Comparison of ENCODE assay signal across 13 cellular contexts in the genomic region with DNA sequence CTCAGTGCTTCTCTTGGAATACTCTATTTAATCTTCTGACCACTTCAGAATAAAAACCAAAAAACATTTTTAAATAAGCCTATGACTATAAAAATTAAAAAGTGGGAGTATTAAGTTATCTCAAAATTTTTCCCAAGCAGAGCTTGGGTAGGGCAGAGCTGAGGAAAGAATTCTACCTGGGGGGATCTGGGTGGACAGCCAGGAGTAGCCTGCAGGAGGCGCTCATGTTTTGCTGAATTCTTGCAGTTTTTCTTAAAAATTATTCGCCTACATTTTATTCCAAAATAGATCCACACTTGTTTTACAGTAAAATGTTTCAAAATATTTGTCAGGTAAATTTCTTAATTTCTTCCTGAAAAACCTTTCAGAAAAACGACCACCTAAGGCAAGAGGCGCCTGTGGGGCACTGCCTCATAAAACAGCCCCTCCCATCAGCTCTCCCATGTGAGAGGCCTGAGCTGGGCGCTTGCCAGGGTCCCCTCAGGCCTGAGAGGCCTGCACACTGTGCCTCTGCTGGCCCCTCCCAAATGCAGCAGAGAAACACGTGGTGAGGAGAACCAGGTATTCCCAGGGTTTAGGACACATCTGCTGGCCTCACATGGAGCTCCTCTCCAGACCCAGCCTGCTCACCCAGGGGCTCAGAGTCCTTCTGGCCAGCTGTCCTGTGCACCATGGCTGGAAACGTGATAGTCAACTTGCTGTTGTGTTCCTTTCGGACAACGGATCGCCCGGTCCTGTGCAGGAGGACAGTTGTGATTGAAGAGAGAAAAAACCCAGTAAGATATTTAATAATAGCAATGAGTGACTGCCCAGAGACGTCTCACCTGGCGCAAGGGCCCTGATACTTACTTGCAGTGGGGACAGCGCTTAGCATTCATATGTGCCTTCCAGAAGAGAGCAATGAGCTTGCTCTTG. TPM values are rescaled to one million over a fixed set of nuclear protein-coding genes. Genes with fewer than 3 reads are reported as not detected.
DNase-seq lines count a peak whose midpoint lies in the region; ATAC-seq and TF ChIP-seq lines count a peak whose summit lies in the region.
"Had no signal": no experiment of that assay in that cellular context is flagged by ENCODE, and none has a peak within 500 bp of the region (broad histone marks: within the 10 kb centered on the region; RNA-seq: fewer than 3 reads in every experiment).

No MANE protein-coding gene starts in this region.

- no peak for DNase-seq in AG09319 (ENCODE audit: extremely low read depth, low read depth)
- no peak for DNase-seq in GM12865 (ENCODE audit: low read depth)
- peak; percentile 42 for DNase-seq in iPS-NIHi11 (ENCODE audit: low spot score)
- DNase-seq in thyroid gland: no peak
- DNase-seq in NCI-H1417 (lab: John Stamatoyannopoulos, UW): no peak
- DNase-seq in activated CD8-positive, alpha-beta memory T cell treated with anti-CD3 and anti-CD28 coated beads, Interleukin-2, amount 50 U/mL, for 48 hours: no peak
- DNase-seq: activated gamma-delta T cell treated with Interleukin-2 at 50 U/mL for 16 hours, DMS79 treated with DMSO at 0.1 percent for 48 hours, NCI-H1694, trophoblast cell had no signal

- H3K27ac ChIP-seq in VCaP (no peak overlapping the region), thyroid gland (no peak overlapping the region)
- H3K27ac ChIP-seq: prostate gland had no signal

- H3K4me3 ChIP-seq in GM12865 (ENCODE audit: low read depth, low read length) (no peak overlapping the region), thyroid gland (replicated peaks in 1 of 3) (no peak overlapping the region)
- H3K4me3 ChIP-seq: prostate gland had no signal

- no peaks in the 10 kb centered on the region for H3K27me3 ChIP-seq in thyroid gland

- ATAC-seq in GM18870 (IDR thresholded peaks at IDR 0.05; ENCODE audit: unreplicated experiment): no peak

- no peaks in the 10 kb centered on the region for H3K4me1 ChIP-seq in thyroid gland
- H3K4me1 ChIP-seq: prostate gland had no signal

- intact Hi-C loops in thyroid gland (cut with DNase I): no loop called here

- H3K9me3 ChIP-seq in thyroid gland: no peaks in the 10 kb centered on the region
- H3K9me3 ChIP-seq: prostate gland had no signal

- WGBS in thyroid gland, 2 donors: 78 to 79% methylated on average over 14 of the region's 14 CpGs

- TF ChIP-seq CTCF in AG09319 (IDR thresholded peaks at IDR 0.05; ENCODE audit: low read depth, low read length) (peak; percentile 29), GM12865 (IDR thresholded peaks at IDR 0.05; ENCODE audit: insufficient read depth, low read depth, low read length, missing control alignments) (peak; percentile 37), VCaP (conservative IDR thresholded peaks at IDR 0.05) (peak; percentile 60), thyroid gland (IDR thresholded peaks at IDR 0.05) (peak in 1 of 6 experiments; percentile 20)

- no peak for TF ChIP-seq POLR2A in thyroid gland (IDR thresholded peaks at IDR 0.05)

- H3K36me3 ChIP-seq in thyroid gland: peaks cover 30 to 31% of the 10 kb centered on the region in 2 donors

RNA-seq across cellular contexts. Expression of a gene that starts 17.5 kb away (rescaled TPM):
- total RNA-seq in thyroid gland: 10 to 100 TPM; 13.5 to 32.6 (median 24.1) TPM

RNA-seq across cellular contexts. Expression of a gene that starts 17.8 kb away (rescaled TPM):
- 100 to 1,000 TPM in 3 of 4 donors, 10 to 100 TPM in 1; 91.4 to 522 (median 160) TPM for total RNA-seq in thyroid gland
